ENCODE assay signal across 8 cellular contexts in genomic region chr2:170260188-170260587, GRCh38.
"Had no signal": no experiment of that assay in that cellular context is flagged by ENCODE, and none has a peak within 500 bp of the region (broad histone marks: within the 10 kb centered on the region; RNA-seq: fewer than 3 reads in every experiment).

No MANE protein-coding gene starts in this region.

- H2AFZ ChIP-seq: GM23338 had no signal

- H3K27me3 Mint-ChIP-seq: IgD-negative memory B cell had no signal

- H3K27ac Mint-ChIP-seq: GM23338, IgD-negative memory B cell had no signal

- H3K36me3 ChIP-seq: HAP-1 had no signal

- DNase-seq: H7, KG1 had no signal

- FAIRE-seq: HepG2 had no signal

- ATAC-seq: GM23338, HCT116, HepG2 had no signal

- H3K4me2 ChIP-seq: GM23338 had no signal

- H3K4me3 Mint-ChIP-seq: GM23338, IgD-negative memory B cell had no signal

- H3K9me3 ChIP-seq: HAP-1 had no signal

- H3K4me3 ChIP-seq: GM23338, HAP-1 had no signal

- H3K27ac ChIP-seq: HL-60 had no signal

- H3K4me1 Mint-ChIP-seq: IgD-negative memory B cell had no signal
